In the genomic region with DNA sequence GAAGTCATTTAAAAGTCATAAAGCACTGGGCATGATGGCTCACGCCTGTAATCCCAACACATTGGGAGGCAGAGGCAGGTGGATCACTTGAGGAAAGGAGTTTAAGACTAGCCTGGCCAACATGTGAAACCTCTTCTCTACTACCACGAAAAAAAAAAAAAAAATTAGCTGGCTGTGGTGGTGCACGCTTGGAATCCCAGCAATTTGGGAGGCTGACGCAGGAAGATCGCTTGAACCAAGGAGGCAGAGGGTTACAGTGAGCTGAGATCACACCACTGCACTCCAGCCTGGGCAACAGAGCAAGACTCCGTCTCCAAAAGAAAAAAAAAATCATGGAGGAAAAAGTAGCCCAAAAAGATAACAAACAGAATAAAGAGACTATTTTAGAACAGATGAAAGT, we compare ENCODE assay signal across 28 cellular contexts.
"Had no signal": no experiment of that assay in that cellular context is flagged by ENCODE, and none has a peak within 500 bp of the region (broad histone marks: within the 10 kb centered on the region; RNA-seq: fewer than 3 reads in every experiment).

No MANE protein-coding gene starts in this region.

- H3K4me3 ChIP-seq: ascending aorta, cardiac muscle cell, SJCRH30, SK-N-MC had no signal

- H3K27me3 Mint-ChIP-seq: activated CD4-positive, alpha-beta memory T cell treated with anti-CD3 and anti-CD28 coated beads, Interleukin-2, amount 10 ng/mL, durations not matched to agents 7 days and 5 days; activated CD8-positive, alpha-beta memory T cell treated with anti-CD3 and anti-CD28 coated beads, Interleukin-2, amount 10 ng/mL, durations not matched to agents 7 days and 5 days; activated naive CD4-positive, alpha-beta T cell treated with anti-CD3 and anti-CD28 coated beads, Interleukin-2, amount 10 ng/mL, durations not matched to agents 7 days and 5 days; activated naive CD8-positive, alpha-beta T cell; central memory CD8-positive, alpha-beta T cell had no signal

- DNase-seq: activated CD4-positive, alpha-beta memory T cell treated with anti-CD3 and anti-CD28 coated beads, Interleukin-2, amount 10 ng/mL, durations not matched to agents 7 days and 5 days; activated CD4-positive, alpha-beta T cell treated with anti-CD3 and anti-CD28 coated beads for 4 hours; activated CD8-positive, alpha-beta memory T cell treated with anti-CD3 and anti-CD28 coated beads for 24 hours; activated CD8-positive, alpha-beta memory T cell treated with anti-CD3 and anti-CD28 coated beads, Interleukin-2, amount 10 ng/mL, durations not matched to agents 7 days and 5 days; activated CD8-positive, alpha-beta memory T cell treated with anti-CD3 and anti-CD28 coated beads, Interleukin-2, amount 50 U/mL, for 48 hours; activated effector memory CD4-positive, alpha-beta T cell treated with Interleukin-2 at 50 U/mL for 16 hours; activated naive CD4-positive, alpha-beta T cell treated with anti-CD3 and anti-CD28 coated beads, Interleukin-2, amount 10 ng/mL, durations not matched to agents 7 days and 5 days; activated T-cell treated with anti-CD3 and anti-CD28 coated beads, Interleukin-2, amount 50 U/mL, for 1 hour; amygdala; NCI-H1105; NCI-H1417 treated with DMSO at 0.1 percent for 48 hours; NCI-H187 treated with DMSO at 0.1 percent for 48 hours; NCI-H2081; NCI-H2171 treated with DMSO at 0.1 percent for 48 hours; NCI-H2227 treated with DMSO at 0.1 percent for 48 hours; NCI-H446; NCI-H524; NCI-H69; SHP77; SJCRH30 had no signal

- H3K27ac ChIP-seq: ascending aorta, cardiac muscle cell, SJCRH30, SK-N-MC had no signal

- H3K4me3 Mint-ChIP-seq: activated CD4-positive, alpha-beta memory T cell treated with anti-CD3 and anti-CD28 coated beads, Interleukin-2, amount 10 ng/mL, durations not matched to agents 7 days and 5 days; activated CD8-positive, alpha-beta memory T cell treated with anti-CD3 and anti-CD28 coated beads, Interleukin-2, amount 10 ng/mL, durations not matched to agents 7 days and 5 days; activated naive CD4-positive, alpha-beta T cell treated with anti-CD3 and anti-CD28 coated beads, Interleukin-2, amount 10 ng/mL, durations not matched to agents 7 days and 5 days; activated naive CD8-positive, alpha-beta T cell; central memory CD8-positive, alpha-beta T cell; T-helper 2 cell treated with Interferon-gamma antibody and Interleukin-4, amounts not matched to agents 5 μg/mL and 100 μg/mL, for 36 hours had no signal

- ATAC-seq: activated CD4-positive, CD25-positive, alpha-beta regulatory T cell treated with anti-CD3 and anti-CD28 coated beads, Interleukin-2, amount 50 U/mL, for 24 hours; activated CD8-positive, alpha-beta memory T cell treated with anti-CD3 and anti-CD28 coated beads, Interleukin-2, amount 10 ng/mL, durations not matched to agents 7 days and 5 days; Panc1 had no signal

- H3K27ac Mint-ChIP-seq: activated CD4-positive, alpha-beta memory T cell treated with anti-CD3 and anti-CD28 coated beads, Interleukin-2, amount 10 ng/mL, durations not matched to agents 7 days and 5 days; activated CD8-positive, alpha-beta memory T cell treated with anti-CD3 and anti-CD28 coated beads, Interleukin-2, amount 10 ng/mL, durations not matched to agents 7 days and 5 days; activated naive CD4-positive, alpha-beta T cell treated with anti-CD3 and anti-CD28 coated beads, Interleukin-2, amount 10 ng/mL, durations not matched to agents 7 days and 5 days; activated naive CD8-positive, alpha-beta T cell; T-helper 2 cell treated with Interferon-gamma antibody and Interleukin-4, amounts not matched to agents 5 μg/mL and 100 μg/mL, for 36 hours had no signal

- H3K9me3 ChIP-seq: ascending aorta, SJCRH30 had no signal

- H3K9me3 Mint-ChIP-seq: activated CD4-positive, alpha-beta memory T cell treated with anti-CD3 and anti-CD28 coated beads, Interleukin-2, amount 10 ng/mL, durations not matched to agents 7 days and 5 days; activated naive CD4-positive, alpha-beta T cell treated with anti-CD3 and anti-CD28 coated beads, Interleukin-2, amount 10 ng/mL, durations not matched to agents 7 days and 5 days; central memory CD8-positive, alpha-beta T cell; T-helper 2 cell treated with Interferon-gamma antibody and Interleukin-4, amounts not matched to agents 5 μg/mL and 100 μg/mL, for 36 hours had no signal

- H3K4me1 Mint-ChIP-seq: activated CD4-positive, alpha-beta memory T cell treated with anti-CD3 and anti-CD28 coated beads, Interleukin-2, amount 10 ng/mL, durations not matched to agents 7 days and 5 days; activated naive CD4-positive, alpha-beta T cell treated with anti-CD3 and anti-CD28 coated beads, Interleukin-2, amount 10 ng/mL, durations not matched to agents 7 days and 5 days; central memory CD8-positive, alpha-beta T cell had no signal

- H3K4me1 ChIP-seq: ascending aorta, SJCRH30 had no signal

- H3K27me3 ChIP-seq: ascending aorta, cardiac muscle cell, SJCRH30 had no signal
